8 cellular contexts compared by ENCODE assay signal in genomic region chr17:31549525-31550388, GRCh38.
DNase-seq lines count a peak whose midpoint lies in the region; ATAC-seq and TF ChIP-seq lines count a peak whose summit lies in the region.

No MANE protein-coding gene starts in this region.

- no peaks in the 10 kb centered on the region for H3K79me2 ChIP-seq in OCI-LY1 (ENCODE audit: insufficient read depth, low read length)

- no peaks in the 10 kb centered on the region for H3K9me2 ChIP-seq in OCI-LY1 (ENCODE audit: low read depth, low read length)

- H3K27ac ChIP-seq in HUES64 (ENCODE audit: low read depth, low read length) (peak overlapping the region; percentile 73), OCI-LY1 (ENCODE audit: low read depth, low read length, poor library complexity, severe bottlenecking) (peak overlapping the region; percentile 29)

- WGBS in HUES64, result under 1% methylated on average over 105 of the region's 105 CpGs

- no peak for TF ChIP-seq CTCF in OCI-LY1 (IDR thresholded peaks at IDR 0.05; ENCODE audit: low read length)
- no peak for TF ChIP-seq CTCF in epithelial cell of esophagus (IDR thresholded peaks at IDR 0.05; ENCODE audit: insufficient read depth, low read depth, low read length, missing control alignments)

- DNase-seq in Caki2 (ENCODE audit: low read depth) (peak; percentile 91), activated T-cell treated with anti-CD3 and anti-CD28 coated beads for 4 hours (peak; percentile 97), epithelial cell of esophagus (ENCODE audit: low read depth) (peak; percentile 90), mucosa of gallbladder (ENCODE audit: low spot score) (peak; percentile 93)
- peak; percentile 76 to 81 for DNase-seq in stimulated activated CD8-positive, alpha-beta memory T cell treated with anti-CD3 and anti-CD28 coated beads, Interleukin-4, amount 100 ng/mL, for 1 hour (ENCODE audit: low read depth in 2 of 2, low spot score in 1 of 2)

- peak overlapping the region; percentile 86 for H3K9ac ChIP-seq in HUES64 (ENCODE audit: low read depth, low read length)
- H3K9ac ChIP-seq in OCI-LY1 (ENCODE audit: low read length), result peak overlapping the region; percentile 78

- H3K4me1 ChIP-seq in HUES64 (ENCODE audit: insufficient read depth, low read length) (no peaks in the 10 kb centered on the region), OCI-LY1 (ENCODE audit: insufficient read depth, low read length, severe bottlenecking) (peaks cover 21% of the 10 kb centered on the region)

- no peak overlapping the region for H2AFZ ChIP-seq in OCI-LY1 (ENCODE audit: low read length)

- peaks cover 36% of the 10 kb centered on the region for H3K27me3 ChIP-seq in HUES64 (ENCODE audit: insufficient read depth, low read length)
- no peaks in the 10 kb centered on the region for H3K27me3 ChIP-seq in OCI-LY1 (ENCODE audit: insufficient read depth, low read length)

- H3K4me3 ChIP-seq in HUES64 (ENCODE audit: low read length) (peak overlapping the region; percentile 91), OCI-LY1 (ENCODE audit: low read depth, low read length, poor library complexity, severe bottlenecking) (peak overlapping the region; percentile 76), epithelial cell of esophagus (ENCODE audit: low read length) (peak overlapping the region; percentile 76)

- H3K36me3 ChIP-seq in HUES64 (ENCODE audit: insufficient read depth, low read length) (no peaks in the 10 kb centered on the region), OCI-LY1 (ENCODE audit: insufficient read depth, low read length) (no peaks in the 10 kb centered on the region)

- no peaks in the 10 kb centered on the region for H3F3A ChIP-seq in OCI-LY1 (ENCODE audit: insufficient read depth, low read length)

- H4K20me1 ChIP-seq in OCI-LY1 (ENCODE audit: insufficient read depth, low read length), result no peaks in the 10 kb centered on the region

- H3K9me3 ChIP-seq in HUES64 (ENCODE audit: insufficient read depth, low read depth, low read length) (no peaks in the 10 kb centered on the region), OCI-LY1 (ENCODE audit: low read length) (no peaks in the 10 kb centered on the region)

- H3K4me2 ChIP-seq in OCI-LY1 (ENCODE audit: low read length), result peak overlapping the region; percentile 75

- ATAC-seq in GM21390 (IDR thresholded peaks at IDR 0.05; ENCODE audit: unreplicated experiment), result peak; percentile 79

- in situ Hi-C loops in Caki2 (cut with HindIII; ENCODE audit: low pct_unique_long_range_greater_than_20kb, low sequenced_read_pairs), result no loop called here

Comparison
In these comparisons a context has a peak if more than half of its experiments do, and no peak if none do; other contexts are left out.
1. Peak in every context shown above with its lines: DNase-seq, ATAC-seq, H3K4me3 ChIP-seq and H3K27ac ChIP-seq.